In genomic region chr16:70589998-70590471, GRCh38 we compare ENCODE assay signal across 11 cellular contexts. TPM values are rescaled to one million over a fixed set of nuclear protein-coding genes. Genes with fewer than 3 reads are reported as not detected.
DNase-seq lines count a peak whose midpoint lies in the region; ATAC-seq, FAIRE-seq and TF ChIP-seq lines count a peak whose summit lies in the region.
"Had no signal": no experiment of that assay in that cellular context is flagged by ENCODE, and none has a peak within 500 bp of the region (broad histone marks: within the 10 kb centered on the region; RNA-seq: fewer than 3 reads in every experiment).

No MANE protein-coding gene starts in this region.

- H3K9me3 Mint-ChIP-seq in chondrocyte (ENCODE audit: low read depth): no peaks in the 10 kb centered on the region

- DNase-seq in H54 (ENCODE audit: insufficient read length, low spot score): peak; percentile 19
- DNase-seq in chondrocyte (ENCODE audit: low spot score): no peak
- peak; percentile 64 for DNase-seq in kidney glomerular epithelial cell (lab: John Stamatoyannopoulos, UW)
- peak; percentile 59 for DNase-seq in smooth muscle cell of the brain vasculature (ENCODE audit: low read depth, low spot score)
- DNase-seq: activated CD8-positive, alpha-beta memory T cell treated with anti-CD3 and anti-CD28 coated beads for 24 hours; cerebellar nuclear complex; stimulated activated naive CD4-positive, alpha-beta T cell treated with Interleukin-2 at 50 U/mL for 16 hours had no signal

- H3K4me3 Mint-ChIP-seq in chondrocyte (ENCODE audit: unreplicated experiment): peak overlapping the region; percentile 66

- H3K4me1 Mint-ChIP-seq in chondrocyte (ENCODE audit: low read depth): peaks cover 54% of the 10 kb centered on the region

- no peaks in the 10 kb centered on the region for H3K27me3 Mint-ChIP-seq in chondrocyte (ENCODE audit: low read depth)

- H3K27ac Mint-ChIP-seq in chondrocyte (ENCODE audit: unreplicated experiment): peak overlapping the region; percentile 97

- ATAC-seq in GM18909 (IDR thresholded peaks at IDR 0.05; ENCODE audit: poor library complexity, unreplicated experiment) (no peak), HG03354 (IDR thresholded peaks at IDR 0.05; ENCODE audit: poor library complexity, severe bottlenecking, unreplicated experiment) (no peak), HG03442 (IDR thresholded peaks at IDR 0.05; ENCODE audit: unreplicated experiment) (no peak), HG03460 (IDR thresholded peaks at IDR 0.05; ENCODE audit: unreplicated experiment) (no peak)

- H3K36me3 Mint-ChIP-seq in chondrocyte (ENCODE audit: low read depth): peaks cover 1% of the 10 kb centered on the region

- TF ChIP-seq CTCF in chondrocyte (IDR thresholded peaks at IDR 0.05): no peak

- TF ChIP-seq POLR2A in H54 (IDR thresholded peaks at IDR 0.05; ENCODE audit: low read depth, low read length): no peak

- FAIRE-seq in H54 (lab: Jason Lieb, UNC): no peak

RNA-seq across cellular contexts. Expression of gene IL34, which starts 56.3 kb away (rescaled TPM):
- total RNA-seq in chondrocyte: 13.0 to 25.0 TPM (median 20.8 TPM) in 3 replicates
